Comparison of ENCODE assay signal across 8 cellular contexts in the genomic region with DNA sequence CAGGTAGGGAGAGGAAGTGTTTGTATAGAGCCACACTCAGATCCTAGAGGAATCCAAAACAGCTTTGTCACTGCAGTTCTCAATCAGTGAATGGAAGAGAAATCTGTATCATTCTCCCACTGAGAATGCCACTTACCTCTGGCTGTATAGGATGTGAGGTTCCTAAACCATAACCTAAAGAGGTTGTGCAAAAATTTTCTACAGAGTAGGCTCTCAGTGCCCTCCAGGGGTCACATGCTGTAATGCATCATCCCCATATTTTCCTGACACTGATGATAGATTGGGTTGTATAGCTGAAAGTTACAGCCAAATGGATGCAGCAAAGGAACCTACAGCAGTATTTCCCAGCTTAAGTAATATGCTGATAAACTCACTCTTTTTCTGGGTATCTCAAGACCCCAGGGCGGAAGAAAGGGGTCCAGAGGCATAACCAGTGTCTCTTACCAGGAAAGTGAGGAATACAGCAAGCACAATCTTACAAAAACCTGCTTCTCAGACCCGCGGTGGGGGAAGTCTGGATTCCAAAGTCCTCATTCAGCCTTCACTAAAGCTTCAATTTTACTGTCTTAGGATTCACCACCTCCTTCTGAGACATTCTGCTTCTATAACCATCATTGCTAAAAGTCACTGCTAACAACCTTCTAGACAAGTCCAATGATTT. TPM values are rescaled to one million over a fixed set of nuclear protein-coding genes. Genes with fewer than 3 reads are reported as not detected.
A peak's percentile ranks its signal among the peaks of the same experiment; 100 is the strongest.
DNase-seq lines count a peak whose midpoint lies in the region; ATAC-seq and TF ChIP-seq lines count a peak whose summit lies in the region.

No MANE protein-coding gene starts in this region.

- no peak overlapping the region for H3K4me3 Mint-ChIP-seq in endothelial cell (ENCODE audit: unreplicated experiment)

- H3K4me1 ChIP-seq in ovary (ENCODE audit: insufficient read depth): peaks cover 6% of the 10 kb centered on the region

- H3K27ac Mint-ChIP-seq in endothelial cell (ENCODE audit: unreplicated experiment): no peak overlapping the region

- peak; percentile 58 for DNase-seq in NCI-H748 (lab: John Stamatoyannopoulos, UW; ENCODE audit: unreplicated experiment)
- DNase-seq in NCI-H748 treated with DMSO at 0.1 percent for 48 hours (lab: John Stamatoyannopoulos, UW): no peak
- DNase-seq in HL-60 (ENCODE audit: low read depth in 1 of 2, low spot score in 1 of 2): peak in 1 of 2 experiments; percentile 61
- peak; percentile 48 for DNase-seq in SK-N-DZ (ENCODE audit: low spot score)
- peak; percentile 54 for DNase-seq in endothelial cell (ENCODE audit: low spot score)
- DNase-seq in ovary: no peak

- no peaks in the 10 kb centered on the region for H3K9me3 ChIP-seq in ovary

- peaks cover 15% of the 10 kb centered on the region for H3K4me1 Mint-ChIP-seq in endothelial cell (ENCODE audit: unreplicated experiment)

- no peaks in the 10 kb centered on the region for H3K9me3 Mint-ChIP-seq in endothelial cell (ENCODE audit: unreplicated experiment)

- H3K27me3 Mint-ChIP-seq in endothelial cell (ENCODE audit: unreplicated experiment): peaks cover 3% of the 10 kb centered on the region

- H3K27me3 ChIP-seq in HL-60 (ENCODE audit: insufficient read depth, poor library complexity, severe bottlenecking): no peaks in the 10 kb centered on the region
- no peaks in the 10 kb centered on the region for H3K27me3 ChIP-seq in ovary

- H3K27ac ChIP-seq in HL-60 (replicated peaks) (no peak overlapping the region), ovary (no peak overlapping the region)

- no peak for ATAC-seq in HG03039 (IDR thresholded peaks at IDR 0.05; ENCODE audit: unreplicated experiment)
- ATAC-seq in GM21717 (IDR thresholded peaks at IDR 0.05; ENCODE audit: unreplicated experiment): no peak

- no peak for TF ChIP-seq POLR2A in ovary (IDR thresholded peaks at IDR 0.05)

- TF ChIP-seq EP300 in ovary (IDR thresholded peaks at IDR 0.05): no peak

- TF ChIP-seq CTCF in HL-60 (IDR thresholded peaks at IDR 0.05; ENCODE audit: insufficient read depth, low read length) (peak; percentile 89), endothelial cell (IDR thresholded peaks at IDR 0.05; ENCODE audit: unreplicated experiment) (peak; percentile 62), ovary (IDR thresholded peaks at IDR 0.05) (peak in 2 of 3 donors; percentile 11)

- 52 to 56% (median 52%) methylated on average over 3 of the region's 3 CpGs for WGBS in ovary, 3 donors

- H3K36me3 ChIP-seq in ovary: no peaks in the 10 kb centered on the region

- intact Hi-C loops in ovary (cut with DNase I): loop anchor here in 2 of 4 donors (2.0 to 10.0 kb wide), 2 partner anchors 62 to 64 kb away; no protein-coding TSS in a partner anchor

- H3K36me3 Mint-ChIP-seq in endothelial cell (ENCODE audit: low read depth, unreplicated experiment): no peaks in the 10 kb centered on the region

- no peak overlapping the region for H3K4me3 ChIP-seq in HL-60 (replicated peaks; ENCODE audit: insufficient read depth, low read length)
- no peak overlapping the region for H3K4me3 ChIP-seq in ovary

RNA-seq across cellular contexts. Expression of a gene that starts 3.8 kb away (rescaled TPM):
- 4.4 and 5.3 TPM in 2 replicates for polyA plus RNA-seq in SK-N-DZ (2014; cell fraction: cytosol; rRNA removed)
- 2.6 and 4.6 TPM in 2 replicates for polyA plus RNA-seq in SK-N-DZ (2014; cell fraction: nucleus; rRNA removed)
- total RNA-seq in endothelial cell (ENCODE audit: unreplicated experiment): 2.6 TPM
- total RNA-seq in ovary: 1 to 10 TPM; 2.8 to 5.9 (median 4.7) TPM
- 1 to 10 TPM; 3.5 to 4.3 TPM for polyA plus RNA-seq in ovary

RNA-seq across cellular contexts. Expression of a gene that starts 10.9 kb away (rescaled TPM):
- polyA plus RNA-seq in SK-N-DZ (2014; cell fraction: cytosol; rRNA removed): 10.8 and 11.1 TPM in 2 replicates
- polyA plus RNA-seq in SK-N-DZ (2014; cell fraction: nucleus; rRNA removed): 15.1 and 16.3 TPM in 2 replicates
- total RNA-seq in endothelial cell (ENCODE audit: unreplicated experiment) (70.9 TPM), ovary (10 to 100 TPM; 12.0 to 27.3 (median 22.8) TPM)
- 10 to 100 TPM in 1 of 2 donors, 1 to 10 TPM in 1; 2.5 to 13.8 TPM for polyA plus RNA-seq in ovary

Comparison
In these comparisons a context has a peak if more than half of its experiments do, and no peak if none do; other contexts are left out.
1. DNase-seq: peak in NCI-H748 (single experiment), SK-N-DZ (single experiment) and endothelial cell (single experiment); none in NCI-H748 treated with DMSO at 0.1 percent for 48 hours (single experiment) and ovary (0 of 5).
2. CTCF ChIP-seq: peak in every context shown above with its lines; median percentile 89 in HL-60; 62 in endothelial cell; 11 in ovary.